ENCODE assay signal across 1 cellular context in the genomic region with DNA sequence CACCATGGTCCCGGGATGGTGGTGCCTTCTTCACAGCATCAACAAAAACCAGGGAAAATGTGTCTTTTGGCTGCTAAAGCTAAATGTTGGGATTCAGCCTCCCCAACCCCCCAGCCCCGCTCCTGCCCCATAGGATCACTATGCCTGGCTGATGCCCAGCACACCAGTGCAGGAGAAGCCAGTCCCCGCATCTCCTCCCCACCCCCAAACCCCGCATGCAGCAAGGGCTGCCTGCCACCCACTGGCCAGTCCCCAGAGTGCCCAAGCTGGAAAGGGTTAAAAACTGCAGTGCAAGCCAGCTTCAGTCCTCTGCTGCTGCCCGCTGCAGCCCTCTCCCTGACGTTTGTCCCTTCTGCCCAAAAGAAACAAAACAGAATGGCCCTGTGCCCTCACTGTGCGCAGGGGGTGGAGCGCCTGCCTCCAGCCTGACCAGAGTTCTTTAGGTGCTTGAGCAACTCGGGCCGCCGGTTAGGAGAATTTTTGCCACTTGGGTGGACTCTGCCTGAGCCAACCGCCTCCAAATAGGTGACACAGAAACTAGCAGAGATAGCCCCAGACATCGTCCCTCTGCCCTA.
A peak's percentile ranks its signal among the peaks of the same experiment; 100 is the strongest.
TF ChIP-seq lines count a peak whose summit lies in the region.

No MANE protein-coding gene starts in this region.

TF ChIP-seq in K562, 482 proteins besides CTCF, POLR2A, EP300 and RAD21:
- TF ChIP-seq RBFOX2 (IDR thresholded peaks at IDR 0.05; ENCODE audit: low read depth, low read length): peak; percentile 35; the same call in 1 of the 2 replicates
- TF ChIP-seq ZNF217 (CRISPR knock-in tag; IDR thresholded peaks at IDR 0.05): no peak
